Comparison of ENCODE assay signal across 29 cellular contexts in the genomic region with DNA sequence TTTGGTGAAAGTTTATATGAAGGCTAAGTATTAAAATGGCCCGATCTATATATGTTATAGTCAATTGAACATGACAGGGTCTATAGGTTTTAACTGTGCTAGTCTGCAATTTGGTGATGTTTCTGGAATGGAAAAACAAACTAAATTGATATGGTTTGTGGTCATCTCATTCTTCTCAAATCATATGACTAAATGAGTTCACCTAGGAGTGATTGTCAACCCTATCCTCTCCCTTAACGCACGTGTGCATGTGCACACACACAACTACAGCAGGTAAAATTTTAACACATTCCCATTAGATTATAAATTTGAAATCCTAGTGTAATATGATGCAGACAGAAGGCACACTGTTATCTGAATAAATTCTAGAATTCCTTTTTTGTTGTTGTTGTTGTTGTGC. TPM values are rescaled to one million over a fixed set of nuclear protein-coding genes. Genes with fewer than 3 reads are reported as not detected.
A peak's percentile ranks its signal among the peaks of the same experiment; 100 is the strongest.
DNase-seq lines count a peak whose midpoint lies in the region; ATAC-seq and TF ChIP-seq lines count a peak whose summit lies in the region.
"Had no signal": no experiment of that assay in that cellular context is flagged by ENCODE, and none has a peak within 500 bp of the region (broad histone marks: within the 10 kb centered on the region; RNA-seq: fewer than 3 reads in every experiment).

No MANE protein-coding gene starts in this region.

- no peak overlapping the region for H3K4me3 ChIP-seq in dorsolateral prefrontal cortex
- H3K4me3 ChIP-seq: lower lobe of right lung, SJCRH30, skin epidermis, suprapubic skin had no signal

- no peaks in the 10 kb centered on the region for H3K9me3 Mint-ChIP-seq in activated T-cell treated with anti-CD3 and anti-CD28 coated beads, Interleukin-2, amount 50 U/mL, for 72 hours
- H3K9me3 Mint-ChIP-seq in stimulated activated naive CD8-positive, alpha-beta T cell treated with anti-CD3 and anti-CD28 coated beads, Interleukin-15, amount 100 ng/mL, for 72 hours = no peaks in the 10 kb centered on the region
- H3K9me3 Mint-ChIP-seq in stimulated activated memory B cell treated with anti-CD40 and anti-IgM and Interleukin-4, amounts not matched to agents 10 μg/mL and 1 μg/mL and 100 μg/mL, for 72 hours = no peaks in the 10 kb centered on the region
- H3K9me3 Mint-ChIP-seq: activated B cell treated with CpG ODN at 0.5 μM for 24 hours; activated naive CD4-positive, alpha-beta T cell treated with anti-CD3 and anti-CD28 coated beads, Interleukin-2, amount 50 U/mL, for 24 hours; central memory CD8-positive, alpha-beta T cell; natural killer cell treated with Interleukin-12 subunit alpha and Interleukin-12 subunit beta and Interleukin-15 and Interleukin-18, amount 100 ng/mL, for 72 hours had no signal

- H3K4me3 Mint-ChIP-seq in activated T-cell treated with anti-CD3 and anti-CD28 coated beads, Interleukin-2, amount 50 U/mL, for 72 hours = peak overlapping the region in 1 of 2 donors; percentile 50
- no peak overlapping the region for H3K4me3 Mint-ChIP-seq in T-helper 17 cell
- H3K4me3 Mint-ChIP-seq in stimulated activated naive CD8-positive, alpha-beta T cell treated with anti-CD3 and anti-CD28 coated beads, Interleukin-15, amount 100 ng/mL, for 72 hours = no peak overlapping the region
- no peak overlapping the region for H3K4me3 Mint-ChIP-seq in stimulated activated memory B cell treated with anti-CD40 and anti-IgM and Interleukin-4, amounts not matched to agents 10 μg/mL and 1 μg/mL and 100 μg/mL, for 72 hours
- H3K4me3 Mint-ChIP-seq: activated B cell treated with CpG ODN at 0.5 μM for 24 hours; activated naive CD4-positive, alpha-beta T cell treated with anti-CD3 and anti-CD28 coated beads, Interleukin-2, amount 50 U/mL, for 24 hours; central memory CD8-positive, alpha-beta T cell; natural killer cell treated with Interleukin-12 subunit alpha and Interleukin-12 subunit beta and Interleukin-15 and Interleukin-18, amount 100 ng/mL, for 72 hours had no signal

- peaks cover 60% of the 10 kb centered on the region for H3K4me1 Mint-ChIP-seq in activated T-cell treated with anti-CD3 and anti-CD28 coated beads, Interleukin-2, amount 50 U/mL, for 72 hours (ENCODE audit: low read depth)
- H3K4me1 Mint-ChIP-seq in T-helper 17 cell = peaks cover 31% of the 10 kb centered on the region
- H3K4me1 Mint-ChIP-seq in stimulated activated naive CD8-positive, alpha-beta T cell treated with anti-CD3 and anti-CD28 coated beads, Interleukin-15, amount 100 ng/mL, for 72 hours = peaks cover 42% of the 10 kb centered on the region
- H3K4me1 Mint-ChIP-seq in stimulated activated memory B cell treated with anti-CD40 and anti-IgM and Interleukin-4, amounts not matched to agents 10 μg/mL and 1 μg/mL and 100 μg/mL, for 72 hours = peaks cover 22% of the 10 kb centered on the region

- DNase-seq in activated T-cell treated with anti-CD3 and anti-CD28 coated beads, Interleukin-2, amount 50 U/mL, for 72 hours = no peak
- DNase-seq in activated T-cell treated with anti-CD3 and anti-CD28 coated beads for 4 hours = no peak
- DNase-seq in T-helper 17 cell = no peak
- DNase-seq in dorsolateral prefrontal cortex = no peak
- no peak for DNase-seq in stimulated activated naive CD8-positive, alpha-beta T cell treated with anti-CD3 and anti-CD28 coated beads, Interleukin-15, amount 100 ng/mL, for 72 hours
- no peak for DNase-seq in stimulated activated naive CD4-positive, alpha-beta T cell (lab: John Stamatoyannopoulos, UW)
- DNase-seq: ACHN; activated B cell treated with CpG ODN at 0.5 μM for 24 hours; activated CD8-positive, alpha-beta memory T cell treated with anti-CD3 and anti-CD28 coated beads for 24 hours; Caco-2; lower lobe of right lung; NCI-H510A; SJCRH30 had no signal

- TF ChIP-seq CTCF in dorsolateral prefrontal cortex (IDR thresholded peaks at IDR 0.05 in 54 of 56, conservative IDR thresholded peaks at IDR 0.05 in 2 of 56; ENCODE audit: low read depth in 1 of 56, partially characterized antibody in 56 of 56) = no peak

- intact Hi-C loops in dorsolateral prefrontal cortex (cut with DNase I) = no loop called here

- H3K27ac ChIP-seq in dorsolateral prefrontal cortex = peak overlapping the region in 58 of 59 donors; percentile 27 to 100 (median 96)
- H3K27ac ChIP-seq: lower lobe of right lung, SJCRH30, skin epidermis, suprapubic skin had no signal

- peak overlapping the region; percentile 76 for H3K27ac Mint-ChIP-seq in activated T-cell treated with anti-CD3 and anti-CD28 coated beads, Interleukin-2, amount 50 U/mL, for 72 hours
- peak overlapping the region; percentile 39 for H3K27ac Mint-ChIP-seq in T-helper 17 cell
- no peak overlapping the region for H3K27ac Mint-ChIP-seq in stimulated activated naive CD8-positive, alpha-beta T cell treated with anti-CD3 and anti-CD28 coated beads, Interleukin-15, amount 100 ng/mL, for 72 hours
- no peak overlapping the region for H3K27ac Mint-ChIP-seq in stimulated activated memory B cell treated with anti-CD40 and anti-IgM and Interleukin-4, amounts not matched to agents 10 μg/mL and 1 μg/mL and 100 μg/mL, for 72 hours
- H3K27ac Mint-ChIP-seq: activated B cell treated with CpG ODN at 0.5 μM for 24 hours had no signal

- peak; percentile 50 to 52 for ATAC-seq in activated T-cell treated with anti-CD3 and anti-CD28 coated beads, Interleukin-2, amount 50 U/mL, for 72 hours (replicated peaks in 1 of 2)
- ATAC-seq in T-helper 17 cell (no peak), HG02759 (IDR thresholded peaks at IDR 0.05; ENCODE audit: unreplicated experiment) (no peak)
- peak; percentile 53 for ATAC-seq in stimulated activated naive CD8-positive, alpha-beta T cell treated with anti-CD3 and anti-CD28 coated beads, Interleukin-15, amount 100 ng/mL, for 72 hours
- ATAC-seq in stimulated activated memory B cell treated with anti-CD40 and anti-IgM and Interleukin-4, amounts not matched to agents 10 μg/mL and 1 μg/mL and 100 μg/mL, for 72 hours = no peak
- ATAC-seq: HepG2, lower lobe of right lung, Panc1 had no signal

- H3K27me3 ChIP-seq in dorsolateral prefrontal cortex = no peaks in the 10 kb centered on the region
- H3K27me3 ChIP-seq: SJCRH30, suprapubic skin had no signal

- no peaks in the 10 kb centered on the region for H3K27me3 Mint-ChIP-seq in activated T-cell treated with anti-CD3 and anti-CD28 coated beads, Interleukin-2, amount 50 U/mL, for 72 hours (ENCODE audit: low read depth)
- no peaks in the 10 kb centered on the region for H3K27me3 Mint-ChIP-seq in T-helper 17 cell
- no peaks in the 10 kb centered on the region for H3K27me3 Mint-ChIP-seq in stimulated activated naive CD8-positive, alpha-beta T cell treated with anti-CD3 and anti-CD28 coated beads, Interleukin-15, amount 100 ng/mL, for 72 hours
- H3K27me3 Mint-ChIP-seq in stimulated activated memory B cell treated with anti-CD40 and anti-IgM and Interleukin-4, amounts not matched to agents 10 μg/mL and 1 μg/mL and 100 μg/mL, for 72 hours = no peaks in the 10 kb centered on the region
- H3K27me3 Mint-ChIP-seq: activated B cell treated with CpG ODN at 0.5 μM for 24 hours; activated naive CD4-positive, alpha-beta T cell treated with anti-CD3 and anti-CD28 coated beads, Interleukin-2, amount 50 U/mL, for 24 hours; central memory CD8-positive, alpha-beta T cell; natural killer cell treated with Interleukin-12 subunit alpha and Interleukin-12 subunit beta and Interleukin-15 and Interleukin-18, amount 100 ng/mL, for 72 hours had no signal

- no peaks in the 10 kb centered on the region for H3K9me3 ChIP-seq in T-helper 17 cell (ENCODE audit: control insufficient read depth, low read length, poor library complexity, severe bottlenecking)
- H3K9me3 ChIP-seq: Caco-2, lower lobe of right lung, SJCRH30, suprapubic skin had no signal

- H3K36me3 Mint-ChIP-seq in activated T-cell treated with anti-CD3 and anti-CD28 coated beads, Interleukin-2, amount 50 U/mL, for 72 hours (ENCODE audit: insufficient read depth in 2 of 2) = peaks cover 13 to 40% of the 10 kb centered on the region in 2 donors
- peaks cover 5% of the 10 kb centered on the region for H3K36me3 Mint-ChIP-seq in T-helper 17 cell (ENCODE audit: low read depth)
- peaks cover 63% of the 10 kb centered on the region for H3K36me3 Mint-ChIP-seq in stimulated activated memory B cell treated with anti-CD40 and anti-IgM and Interleukin-4, amounts not matched to agents 10 μg/mL and 1 μg/mL and 100 μg/mL, for 72 hours

RNA-seq across cellular contexts. Expression of a gene that starts 9.0 kb away (rescaled TPM):
- 100 to 1,000 TPM; 284 to 361 TPM for total RNA-seq in activated T-cell treated with anti-CD3 and anti-CD28 coated beads, Interleukin-2, amount 50 U/mL, for 72 hours
- total RNA-seq in T-helper 17 cell (100 to 1,000 TPM; 195 to 285 TPM), dorsolateral prefrontal cortex (1,000 to 10,000 TPM in 22 of 120 experiments, 100 to 1,000 TPM in 98; 175 to 2,533 (median 594) TPM)

RNA-seq across cellular contexts. Expression of a gene that starts 16.3 kb away (rescaled TPM):
- not detected for total RNA-seq in activated T-cell treated with anti-CD3 and anti-CD28 coated beads, Interleukin-2, amount 50 U/mL, for 72 hours
- total RNA-seq in T-helper 17 cell (not detected), dorsolateral prefrontal cortex (not detected)
- total RNA-seq: activated B cell treated with CpG ODN at 0.5 μM for 24 hours; astrocyte; Caco-2; H1; HepG2; kidney epithelial cell; lower lobe of right lung; mononuclear cell; natural killer cell treated with Interleukin-12 subunit alpha and Interleukin-12 subunit beta and Interleukin-15 and Interleukin-18, amount 100 ng/mL, for 72 hours; osteoblast; renal cortical epithelial cell; suprapubic skin; ureter had no signal

RNA-seq across cellular contexts. Expression of a gene that starts 18.0 kb away (rescaled TPM):
- 10 to 100 TPM in 1 of 2 donors, 1 to 10 TPM in 1; 4.6 to 24.0 TPM for total RNA-seq in activated T-cell treated with anti-CD3 and anti-CD28 coated beads, Interleukin-2, amount 50 U/mL, for 72 hours
- total RNA-seq in T-helper 17 cell (100 to 1,000 TPM in 1 of 2 donors, 10 to 100 TPM in 1; 43.2 to 181 TPM), dorsolateral prefrontal cortex (under 1 TPM in 1 of 120 experiments, not detected in 119; 0.56 TPM)
- total RNA-seq: astrocyte, Caco-2, H1, HepG2, kidney epithelial cell, osteoblast, renal cortical epithelial cell, SJCRH30, suprapubic skin had no signal

RNA-seq across cellular contexts. Expression of a gene that starts 50.7 kb away (rescaled TPM):
- not detected for total RNA-seq in activated T-cell treated with anti-CD3 and anti-CD28 coated beads, Interleukin-2, amount 50 U/mL, for 72 hours
- total RNA-seq in T-helper 17 cell (not detected), dorsolateral prefrontal cortex (not detected)
- total RNA-seq: activated B cell treated with CpG ODN at 0.5 μM for 24 hours; astrocyte; Caco-2; H1; HepG2; kidney epithelial cell; lower lobe of right lung; mononuclear cell; natural killer cell treated with Interleukin-12 subunit alpha and Interleukin-12 subunit beta and Interleukin-15 and Interleukin-18, amount 100 ng/mL, for 72 hours; osteoblast; renal cortical epithelial cell; SJCRH30; suprapubic skin; ureter had no signal

Comparison
In these comparisons a context has a peak if more than half of its experiments do, and no peak if none do; other contexts are left out.
1. ATAC-seq: peak in activated T-cell treated with anti-CD3 and anti-CD28 coated beads, Interleukin-2, amount 50 U/mL, for 72 hours (2 of 2) and stimulated activated naive CD8-positive, alpha-beta T cell treated with anti-CD3 and anti-CD28 coated beads, Interleukin-15, amount 100 ng/mL, for 72 hours (single experiment); none in T-helper 17 cell (single experiment), HG02759 (single experiment) and stimulated activated memory B cell treated with anti-CD40 and anti-IgM and Interleukin-4, amounts not matched to agents 10 μg/mL and 1 μg/mL and 100 μg/mL, for 72 hours (single experiment).
2. H3K27ac Mint-ChIP-seq: peak in activated T-cell treated with anti-CD3 and anti-CD28 coated beads, Interleukin-2, amount 50 U/mL, for 72 hours (single experiment) and T-helper 17 cell (single experiment); none in stimulated activated naive CD8-positive, alpha-beta T cell treated with anti-CD3 and anti-CD28 coated beads, Interleukin-15, amount 100 ng/mL, for 72 hours (0 of 2) and stimulated activated memory B cell treated with anti-CD40 and anti-IgM and Interleukin-4, amounts not matched to agents 10 μg/mL and 1 μg/mL and 100 μg/mL, for 72 hours (single experiment).